Comparison of ENCODE assay signal across 2 cellular contexts in genomic region chr12:57965766-57966165, GRCh38.
TF ChIP-seq lines count a peak whose summit lies in the region.

No MANE protein-coding gene starts in this region.

TF ChIP-seq in SK-N-SH, 30 proteins besides CTCF, POLR2A, EP300 and RAD21 (continued from another document):
- TF ChIP-seq ZBTB33 (IDR thresholded peaks at IDR 0.05; ENCODE audit: borderline replicate concordance, low read depth): no peak
- no peak for TF ChIP-seq MXI1 (IDR thresholded peaks at IDR 0.05; ENCODE audit: low read depth, low read length)
- TF ChIP-seq SMC3 (IDR thresholded peaks at IDR 0.05; ENCODE audit: low read depth, low read length): no peak
- TF ChIP-seq, protein P1, sequence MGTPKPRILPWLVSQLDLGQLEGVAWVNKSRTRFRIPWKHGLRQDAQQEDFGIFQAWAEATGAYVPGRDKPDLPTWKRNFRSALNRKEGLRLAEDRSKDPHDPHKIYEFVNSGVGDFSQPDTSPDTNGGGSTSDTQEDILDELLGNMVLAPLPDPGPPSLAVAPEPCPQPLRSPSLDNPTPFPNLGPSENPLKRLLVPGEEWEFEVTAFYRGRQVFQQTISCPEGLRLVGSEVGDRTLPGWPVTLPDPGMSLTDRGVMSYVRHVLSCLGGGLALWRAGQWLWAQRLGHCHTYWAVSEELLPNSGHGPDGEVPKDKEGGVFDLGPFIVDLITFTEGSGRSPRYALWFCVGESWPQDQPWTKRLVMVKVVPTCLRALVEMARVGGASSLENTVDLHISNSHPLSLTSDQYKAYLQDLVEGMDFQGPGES (IDR thresholded peaks at IDR 0.05; ENCODE audit: low read depth, low read length): no peak
- no peak for TF ChIP-seq GATA2 (CRISPR knock-in tag; IDR thresholded peaks at IDR 0.05)
- no peak for TF ChIP-seq USF2 (IDR thresholded peaks at IDR 0.05; ENCODE audit: borderline replicate concordance, low read depth, low read length)
- no peak for TF ChIP-seq NRF1 (IDR thresholded peaks at IDR 0.05; ENCODE audit: low read depth, low read length)
- no peak for TF ChIP-seq FOXM1 (IDR thresholded peaks at IDR 0.05; ENCODE audit: low read depth)

TF ChIP-seq in SK-N-SH treated with all-trans-retinoic acid at 6 μM for 48 hours, 23 proteins besides CTCF, POLR2A, EP300 and RAD21 (continued from another document):
- TF ChIP-seq OSR1 (CRISPR knock-in tag; IDR thresholded peaks at IDR 0.05) (no peak), TSHZ2 (CRISPR knock-in tag; IDR thresholded peaks at IDR 0.05) (no peak), TOX (CRISPR knock-in tag; IDR thresholded peaks at IDR 0.05; ENCODE audit: borderline replicate concordance) (no peak)
